Comparison of ENCODE assay signal across 9 cellular contexts in genomic region chr11:101127699-101128570, GRCh38. TPM values are rescaled to one million over a fixed set of nuclear protein-coding genes. Genes with fewer than 3 reads are reported as not detected.
DNase-seq lines count a peak whose midpoint lies in the region; ATAC-seq, FAIRE-seq and TF ChIP-seq lines count a peak whose summit lies in the region.
"Had no signal": no experiment of that assay in that cellular context is flagged by ENCODE, and none has a peak within 500 bp of the region (broad histone marks: within the 10 kb centered on the region; RNA-seq: fewer than 3 reads in every experiment).

No MANE protein-coding gene starts in this region.

- peak overlapping the region; percentile 7 to 48 (median 22) for H3K4me3 ChIP-seq in pancreas
- H3K4me3 ChIP-seq: GM12878 had no signal

- intact Hi-C loops in pancreas (cut with DNase I): no loop called here

- H3K27me3 ChIP-seq in pancreas: peaks cover 0 to 18% (median 2%) of the 10 kb centered on the region in 4 donors

- no peaks in the 10 kb centered on the region for H3K36me3 ChIP-seq in pancreas

- DNase-seq in DMS53 (lab: John Stamatoyannopoulos, UW) (peak; percentile 81), NCI-H69 (lab: John Stamatoyannopoulos, UW) (peak; percentile 32), frontal cortex (ENCODE audit: low spot score in 2 of 2) (peak; percentile 32 to 37), pancreas (peak in 4 of 6 donors; percentile 8 to 79 (median 44)), GM12892 (ENCODE audit: insufficient read length) (no peak), GDM1 (lab: John Stamatoyannopoulos, UW) (no peak)
- no peak for DNase-seq in stimulated activated CD4-positive, alpha-beta T cell treated with anti-CD3 and anti-CD28 coated beads, Interleukin-2, amount 100 ng/mL, for 48 hours

- H3K27ac ChIP-seq in pancreas: no peak overlapping the region

- TF ChIP-seq POLR2A in GM12892 (IDR thresholded peaks at IDR 0.05; ENCODE audit: low read depth, low read length): no peak

- no peak for TF ChIP-seq CTCF in pancreas (IDR thresholded peaks at IDR 0.05)

- ATAC-seq in pancreas: peak; percentile 24 to 69 (median 59)
- ATAC-seq in HG03159 (IDR thresholded peaks at IDR 0.05; ENCODE audit: unreplicated experiment): no peak
- ATAC-seq: GM12878 had no signal

- no peak for FAIRE-seq in frontal cortex (lab: Jason Lieb, UNC)
- no peak for FAIRE-seq in pancreas (lab: Jason Lieb, UNC)
- no peak for FAIRE-seq in GM12892 (lab: Jason Lieb, UNC)
- FAIRE-seq: GM12878 had no signal

- H3K4me1 ChIP-seq in pancreas: no peaks in the 10 kb centered on the region

- 1 to 2% methylated on average over 70 to 93 of the region's 93 CpGs for WGBS in pancreas, 2 donors

- no peaks in the 10 kb centered on the region for H3K9me3 ChIP-seq in pancreas

RNA-seq across cellular contexts. Expression of gene PGR, which starts 1.7 kb away (rescaled TPM):
- total RNA-seq in frontal cortex (under 0.01 TPM), pancreas (1 to 10 TPM in 3 of 6 donors, under 1 TPM in 3; 0.23 to 1.9 (median 0.70) TPM)
- 1 to 10 TPM in 1 of 2 donors, under 1 TPM in 1; 0.42 to 1.4 TPM for polyA plus RNA-seq in pancreas
- polyA plus RNA-seq in GM12892 (2012; ENCODE audit: missing spikeins): not detected
- total RNA-seq: GM12878 had no signal

Comparison
In these comparisons a context has a peak if more than half of its experiments do, and no peak if none do; other contexts are left out.
1. DNase-seq: peak in DMS53 (single experiment), NCI-H69 (single experiment), frontal cortex (2 of 2) and pancreas (4 of 6); none in stimulated activated CD4-positive, alpha-beta T cell treated with anti-CD3 and anti-CD28 coated beads, Interleukin-2, amount 100 ng/mL, for 48 hours (0 of 2), GM12892 (single experiment) and GDM1 (single experiment).